ENCODE assay signal across 1 cellular context in the genomic region with DNA sequence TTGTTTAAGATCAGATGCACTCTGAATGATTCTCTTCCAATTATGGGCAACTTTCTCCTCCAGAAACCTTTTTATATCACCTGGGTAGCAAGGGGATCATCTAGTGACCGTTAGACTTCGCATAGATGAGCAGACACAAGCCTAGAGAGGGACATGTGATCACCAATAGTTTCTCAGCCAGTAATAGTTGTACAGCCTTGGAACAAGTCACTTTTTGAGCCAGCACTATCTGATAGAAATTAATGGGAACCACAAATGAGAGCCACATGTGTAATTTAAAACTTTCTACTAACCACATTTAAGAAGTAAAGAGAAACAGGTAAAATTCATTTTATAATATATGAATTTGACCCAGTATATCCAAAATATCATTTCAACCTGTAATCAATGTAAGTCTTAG.
A peak's percentile ranks its signal among the peaks of the same experiment; 100 is the strongest.
TF ChIP-seq lines count a peak whose summit lies in the region.

No MANE protein-coding gene starts in this region.

TF ChIP-seq in HepG2, 621 proteins besides CTCF, POLR2A, EP300 and RAD21:
- TF ChIP-seq, protein P1, sequence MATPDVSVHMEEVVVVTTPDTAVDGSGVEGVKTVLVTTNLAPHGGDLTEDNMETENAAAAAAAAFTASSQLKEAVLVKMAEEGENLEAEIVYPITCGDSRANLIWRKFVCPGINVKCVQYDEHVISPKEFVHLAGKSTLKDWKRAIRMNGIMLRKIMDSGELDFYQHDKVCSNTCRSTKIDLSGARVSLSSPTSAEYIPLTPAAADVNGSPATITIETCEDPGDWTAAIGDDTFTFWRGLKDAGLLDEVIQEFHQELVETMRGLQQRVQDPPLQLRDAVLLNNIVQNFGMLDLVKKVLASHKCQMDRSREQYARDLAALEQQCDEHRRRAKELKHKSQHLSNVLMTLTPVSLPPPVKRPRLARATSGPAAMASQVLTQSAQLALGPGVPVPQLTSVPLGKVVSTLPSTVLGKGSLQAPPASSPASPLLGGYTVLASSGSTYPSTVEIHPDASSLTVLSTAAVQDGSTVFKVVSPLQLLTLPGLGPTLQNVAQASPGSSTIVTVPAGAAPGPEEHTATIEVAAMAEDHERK (CRISPR knock-in tag; IDR thresholded peaks at IDR 0.05; ENCODE audit: low read depth): no peak
- TF ChIP-seq MIER3 (CRISPR knock-in tag; IDR thresholded peaks at IDR 0.05; ENCODE audit: borderline replicate concordance) (peak; percentile 18; the same call in 1 of the 2 replicates), HOXA9 (CRISPR knock-in tag; IDR thresholded peaks at IDR 0.05; ENCODE audit: borderline replicate concordance) (0 out of 2 replicates have a peak, but pooled peaks have one; percentile 8), ZNF629 (CRISPR knock-in tag; conservative IDR thresholded peaks at IDR 0.05) (no peak), CREBL2 (CRISPR knock-in tag; IDR thresholded peaks at IDR 0.05; ENCODE audit: borderline replicate concordance) (no peak), GMEB1 (CRISPR knock-in tag; IDR thresholded peaks at IDR 0.05; ENCODE audit: borderline replicate concordance) (no peak), ZNF777 (CRISPR knock-in tag; IDR thresholded peaks at IDR 0.05) (no peak), SNAPC4 (CRISPR knock-in tag; IDR thresholded peaks at IDR 0.05) (no peak), THAP11 (CRISPR knock-in tag; IDR thresholded peaks at IDR 0.05) (no peak), KLF15 (CRISPR knock-in tag; IDR thresholded peaks at IDR 0.05; ENCODE audit: borderline replicate concordance) (no peak), TBL1XR1 (IDR thresholded peaks at IDR 0.05; ENCODE audit: borderline replicate concordance, low read length, partially characterized antibody) (no peak), SRY (CRISPR knock-in tag; IDR thresholded peaks at IDR 0.05) (no peak), ZZZ3 (CRISPR knock-in tag; IDR thresholded peaks at IDR 0.05; ENCODE audit: borderline replicate concordance) (no peak), TCF7 (IDR thresholded peaks at IDR 0.05; ENCODE audit: low read depth) (no peak), AFF4 (CRISPR knock-in tag; IDR thresholded peaks at IDR 0.05) (no peak), GZF1 (CRISPR knock-in tag; IDR thresholded peaks at IDR 0.05) (0 out of 2 replicates have a peak, but pooled peaks have one; percentile 1), TARDBP (CRISPR knock-in tag; IDR thresholded peaks at IDR 0.05) (no peak), MAZ (IDR thresholded peaks at IDR 0.05; ENCODE audit: borderline replicate concordance, low read depth, low read length) (no peak), MAZ (CRISPR knock-in tag; IDR thresholded peaks at IDR 0.05; ENCODE audit: low read depth) (no peak), KMT2A (CRISPR knock-in tag; IDR thresholded peaks at IDR 0.05) (no peak), TBX3 (IDR thresholded peaks at IDR 0.05; ENCODE audit: borderline replicate concordance) (no peak)
- TF ChIP-seq, protein P2, sequence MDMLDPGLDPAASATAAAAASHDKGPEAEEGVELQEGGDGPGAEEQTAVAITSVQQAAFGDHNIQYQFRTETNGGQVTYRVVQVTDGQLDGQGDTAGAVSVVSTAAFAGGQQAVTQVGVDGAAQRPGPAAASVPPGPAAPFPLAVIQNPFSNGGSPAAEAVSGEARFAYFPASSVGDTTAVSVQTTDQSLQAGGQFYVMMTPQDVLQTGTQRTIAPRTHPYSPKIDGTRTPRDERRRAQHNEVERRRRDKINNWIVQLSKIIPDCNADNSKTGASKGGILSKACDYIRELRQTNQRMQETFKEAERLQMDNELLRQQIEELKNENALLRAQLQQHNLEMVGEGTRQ (IDR thresholded peaks at IDR 0.05; ENCODE audit: low read depth, low read length): 0 out of 2 replicates have a peak, but pooled peaks have one; percentile 15
- TF ChIP-seq, protein P2 (CRISPR knock-in tag; IDR thresholded peaks at IDR 0.05; ENCODE audit: borderline replicate concordance): no peak
- TF ChIP-seq, protein P3, sequence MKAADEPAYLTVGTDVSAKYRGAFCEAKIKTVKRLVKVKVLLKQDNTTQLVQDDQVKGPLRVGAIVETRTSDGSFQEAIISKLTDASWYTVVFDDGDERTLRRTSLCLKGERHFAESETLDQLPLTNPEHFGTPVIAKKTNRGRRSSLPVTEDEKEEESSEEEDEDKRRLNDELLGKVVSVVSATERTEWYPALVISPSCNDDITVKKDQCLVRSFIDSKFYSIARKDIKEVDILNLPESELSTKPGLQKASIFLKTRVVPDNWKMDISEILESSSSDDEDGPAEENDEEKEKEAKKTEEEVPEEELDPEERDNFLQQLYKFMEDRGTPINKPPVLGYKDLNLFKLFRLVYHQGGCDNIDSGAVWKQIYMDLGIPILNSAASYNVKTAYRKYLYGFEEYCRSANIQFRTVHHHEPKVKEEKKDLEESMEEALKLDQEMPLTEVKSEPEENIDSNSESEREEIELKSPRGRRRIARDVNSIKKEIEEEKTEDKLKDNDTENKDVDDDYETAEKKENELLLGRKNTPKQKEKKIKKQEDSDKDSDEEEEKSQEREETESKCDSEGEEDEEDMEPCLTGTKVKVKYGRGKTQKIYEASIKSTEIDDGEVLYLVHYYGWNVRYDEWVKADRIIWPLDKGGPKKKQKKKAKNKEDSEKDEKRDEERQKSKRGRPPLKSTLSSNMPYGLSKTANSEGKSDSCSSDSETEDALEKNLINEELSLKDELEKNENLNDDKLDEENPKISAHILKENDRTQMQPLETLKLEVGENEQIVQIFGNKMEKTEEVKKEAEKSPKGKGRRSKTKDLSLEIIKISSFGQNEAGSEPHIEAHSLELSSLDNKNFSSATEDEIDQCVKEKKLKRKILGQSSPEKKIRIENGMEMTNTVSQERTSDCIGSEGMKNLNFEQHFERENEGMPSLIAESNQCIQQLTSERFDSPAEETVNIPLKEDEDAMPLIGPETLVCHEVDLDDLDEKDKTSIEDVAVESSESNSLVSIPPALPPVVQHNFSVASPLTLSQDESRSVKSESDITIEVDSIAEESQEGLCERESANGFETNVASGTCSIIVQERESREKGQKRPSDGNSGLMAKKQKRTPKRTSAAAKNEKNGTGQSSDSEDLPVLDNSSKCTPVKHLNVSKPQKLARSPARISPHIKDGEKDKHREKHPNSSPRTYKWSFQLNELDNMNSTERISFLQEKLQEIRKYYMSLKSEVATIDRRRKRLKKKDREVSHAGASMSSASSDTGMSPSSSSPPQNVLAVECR (CRISPR knock-in tag; IDR thresholded peaks at IDR 0.05; ENCODE audit: borderline replicate concordance): no peak
